In the genomic region with DNA sequence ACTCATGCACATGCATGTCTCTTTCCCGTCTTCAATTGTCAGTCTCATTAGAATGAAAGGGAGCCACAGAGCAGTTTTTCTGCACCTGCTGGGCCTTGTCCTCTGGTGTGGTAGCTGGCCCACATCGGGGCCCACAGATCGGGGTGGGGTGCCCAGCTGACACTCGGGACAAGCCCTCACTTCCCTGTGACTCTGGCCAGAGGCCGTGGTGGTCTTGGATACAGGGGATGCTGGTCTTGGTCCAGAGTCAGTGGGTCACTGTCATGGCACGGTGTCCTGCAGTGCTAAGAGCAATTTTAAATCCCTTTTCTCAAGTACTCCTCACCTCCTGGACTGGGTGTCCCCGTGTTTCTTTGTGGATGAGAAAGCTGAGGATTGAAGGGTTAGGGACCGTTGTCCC, we compare ENCODE assay signal across 14 cellular contexts.
"Had no signal": no experiment of that assay in that cellular context is flagged by ENCODE, and none has a peak within 500 bp of the region (broad histone marks: within the 10 kb centered on the region; RNA-seq: fewer than 3 reads in every experiment).

No MANE protein-coding gene starts in this region.

- DNase-seq: activated CD4-positive, alpha-beta T cell treated with anti-CD3 and anti-CD28 coated beads for 36 hours; activated CD8-positive, alpha-beta memory T cell treated with anti-CD3 and anti-CD28 coated beads, Interleukin-2, amount 50 U/mL, for 4 hours; activated CD8-positive, alpha-beta T cell treated with anti-CD3 and anti-CD28 coated beads for 36 hours; activated naive CD4-positive, alpha-beta T cell treated with anti-CD3 and anti-CD28 coated beads, Interleukin-2, amount 10 ng/mL, durations not matched to agents 7 days and 5 days; esophagus squamous epithelium; hippocampal formation; mesendoderm; stimulated activated CD4-positive, alpha-beta T cell treated with anti-CD3 and anti-CD28 coated beads, Interleukin-1b, Interleukin-23, amount 100 ng/mL, for 48 hours; thyroid gland; WERI-Rb-1 had no signal

- H3K36me3 ChIP-seq: ascending aorta, esophagus squamous epithelium, sigmoid colon, thyroid gland, WERI-Rb-1 had no signal

- H3K4me1 Mint-ChIP-seq: activated CD4-positive, alpha-beta T cell treated with anti-CD3 and anti-CD28 coated beads for 36 hours; activated naive CD4-positive, alpha-beta T cell treated with anti-CD3 and anti-CD28 coated beads, Interleukin-2, amount 10 ng/mL, durations not matched to agents 7 days and 5 days had no signal

- H3K27me3 ChIP-seq: ascending aorta, thyroid gland had no signal

- ATAC-seq: activated CD4-positive, alpha-beta T cell treated with anti-CD3 and anti-CD28 coated beads for 36 hours; activated CD8-positive, alpha-beta T cell treated with anti-CD3 and anti-CD28 coated beads for 36 hours had no signal

- H3K4me3 ChIP-seq: ascending aorta, esophagus squamous epithelium, sigmoid colon, thyroid gland had no signal

- H3K27ac Mint-ChIP-seq: activated CD4-positive, alpha-beta T cell treated with anti-CD3 and anti-CD28 coated beads for 36 hours; activated CD8-positive, alpha-beta T cell treated with anti-CD3 and anti-CD28 coated beads for 36 hours; activated naive CD4-positive, alpha-beta T cell treated with anti-CD3 and anti-CD28 coated beads, Interleukin-2, amount 10 ng/mL, durations not matched to agents 7 days and 5 days; activated T-helper 1 cell treated with anti-CD3 and anti-CD28 coated beads, Interleukin-12 subunit alpha, Interleukin-12 subunit beta, Interleukin-2, Interleukin-4 antibody, amounts not matched to agents 30 ng/mL and 10 ng/mL and 1 ng/mL, durations not matched to agents 14 hours and 24 hours and 36 hours had no signal

- H3K36me3 Mint-ChIP-seq: activated naive CD4-positive, alpha-beta T cell treated with anti-CD3 and anti-CD28 coated beads, Interleukin-2, amount 10 ng/mL, durations not matched to agents 7 days and 5 days had no signal

- H3K4me1 ChIP-seq: ascending aorta, esophagus squamous epithelium, sigmoid colon, thyroid gland had no signal

- H3K27me3 Mint-ChIP-seq: activated CD4-positive, alpha-beta T cell treated with anti-CD3 and anti-CD28 coated beads for 36 hours had no signal

- H3K27ac ChIP-seq: ascending aorta, esophagus squamous epithelium, sigmoid colon, thyroid gland, WERI-Rb-1 had no signal

- FAIRE-seq: endometrium had no signal

- H3K9me3 ChIP-seq: ascending aorta, esophagus squamous epithelium, sigmoid colon, thyroid gland had no signal

- H3K9me3 Mint-ChIP-seq: activated CD8-positive, alpha-beta T cell treated with anti-CD3 and anti-CD28 coated beads for 36 hours; activated naive CD4-positive, alpha-beta T cell treated with anti-CD3 and anti-CD28 coated beads, Interleukin-2, amount 10 ng/mL, durations not matched to agents 7 days and 5 days; activated T-helper 1 cell treated with anti-CD3 and anti-CD28 coated beads, Interleukin-12 subunit alpha, Interleukin-12 subunit beta, Interleukin-2, Interleukin-4 antibody, amounts not matched to agents 30 ng/mL and 10 ng/mL and 1 ng/mL, durations not matched to agents 14 hours and 24 hours and 36 hours had no signal

- H3K4me3 Mint-ChIP-seq: activated CD4-positive, alpha-beta T cell treated with anti-CD3 and anti-CD28 coated beads for 36 hours; activated CD8-positive, alpha-beta T cell treated with anti-CD3 and anti-CD28 coated beads for 36 hours; activated naive CD4-positive, alpha-beta T cell treated with anti-CD3 and anti-CD28 coated beads, Interleukin-2, amount 10 ng/mL, durations not matched to agents 7 days and 5 days; activated T-helper 1 cell treated with anti-CD3 and anti-CD28 coated beads, Interleukin-12 subunit alpha, Interleukin-12 subunit beta, Interleukin-2, Interleukin-4 antibody, amounts not matched to agents 30 ng/mL and 10 ng/mL and 1 ng/mL, durations not matched to agents 14 hours and 24 hours and 36 hours had no signal
